In genomic region chr22:23825246-23825905, GRCh38 we compare ENCODE assay signal across 3 cellular contexts.
TF ChIP-seq lines count a peak whose summit lies in the region.

No MANE protein-coding gene starts in this region.

TF ChIP-seq in A549, 52 proteins besides CTCF, POLR2A, EP300 and RAD21:
- TF ChIP-seq SREBF2 (IDR thresholded peaks at IDR 0.05) (no peak), FOSL2 (IDR thresholded peaks at IDR 0.05) (no peak), FOSL2 (CRISPR knock-in tag; IDR thresholded peaks at IDR 0.05) (no peak), RARB (CRISPR knock-in tag; IDR thresholded peaks at IDR 0.05) (no peak), EHF (CRISPR knock-in tag; IDR thresholded peaks at IDR 0.05) (no peak), HOXB13 (CRISPR knock-in tag; IDR thresholded peaks at IDR 0.05; ENCODE audit: low read depth) (no peak), JUN (IDR thresholded peaks at IDR 0.05) (no peak), KDM1A (IDR thresholded peaks at IDR 0.05; ENCODE audit: low read depth) (no peak), FOXS1 (CRISPR knock-in tag; IDR thresholded peaks at IDR 0.05) (no peak), HDAC2 (IDR thresholded peaks at IDR 0.05) (no peak), CHD2 (IDR thresholded peaks at IDR 0.05; ENCODE audit: low read length, partially characterized antibody) (no peak), GATA3 (IDR thresholded peaks at IDR 0.05; ENCODE audit: borderline replicate concordance) (no peak)
TF ChIP-seq in A549: peak in this region for 0.

TF ChIP-seq in GM23338, 12 proteins besides CTCF, POLR2A, EP300 and RAD21 (continues in another document):
- TF ChIP-seq NANOG (IDR thresholded peaks at IDR 0.05; ENCODE audit: borderline replicate concordance) (no peak), CREB1 (CRISPR knock-in tag; IDR thresholded peaks at IDR 0.05; ENCODE audit: low read depth) (no peak), ETS1 (IDR thresholded peaks at IDR 0.05) (no peak), ZNF331 (CRISPR knock-in tag; IDR thresholded peaks at IDR 0.05; ENCODE audit: low read depth) (no peak), EZH2 (IDR thresholded peaks at IDR 0.05; ENCODE audit: low read depth, unreplicated experiment) (no peak), ZNF114 (CRISPR knock-in tag; IDR thresholded peaks at IDR 0.05) (no peak), STAT1 (IDR thresholded peaks at IDR 0.05; ENCODE audit: unreplicated experiment) (no peak), JUNB (IDR thresholded peaks at IDR 0.05; ENCODE audit: unreplicated experiment) (no peak), EZH2phosphoT487 (IDR thresholded peaks at IDR 0.05; ENCODE audit: unreplicated experiment) (no peak), POLR2AphosphoS5 (IDR thresholded peaks at IDR 0.05; ENCODE audit: low read depth) (no peak)
- TF ChIP-seq, protein P1, sequence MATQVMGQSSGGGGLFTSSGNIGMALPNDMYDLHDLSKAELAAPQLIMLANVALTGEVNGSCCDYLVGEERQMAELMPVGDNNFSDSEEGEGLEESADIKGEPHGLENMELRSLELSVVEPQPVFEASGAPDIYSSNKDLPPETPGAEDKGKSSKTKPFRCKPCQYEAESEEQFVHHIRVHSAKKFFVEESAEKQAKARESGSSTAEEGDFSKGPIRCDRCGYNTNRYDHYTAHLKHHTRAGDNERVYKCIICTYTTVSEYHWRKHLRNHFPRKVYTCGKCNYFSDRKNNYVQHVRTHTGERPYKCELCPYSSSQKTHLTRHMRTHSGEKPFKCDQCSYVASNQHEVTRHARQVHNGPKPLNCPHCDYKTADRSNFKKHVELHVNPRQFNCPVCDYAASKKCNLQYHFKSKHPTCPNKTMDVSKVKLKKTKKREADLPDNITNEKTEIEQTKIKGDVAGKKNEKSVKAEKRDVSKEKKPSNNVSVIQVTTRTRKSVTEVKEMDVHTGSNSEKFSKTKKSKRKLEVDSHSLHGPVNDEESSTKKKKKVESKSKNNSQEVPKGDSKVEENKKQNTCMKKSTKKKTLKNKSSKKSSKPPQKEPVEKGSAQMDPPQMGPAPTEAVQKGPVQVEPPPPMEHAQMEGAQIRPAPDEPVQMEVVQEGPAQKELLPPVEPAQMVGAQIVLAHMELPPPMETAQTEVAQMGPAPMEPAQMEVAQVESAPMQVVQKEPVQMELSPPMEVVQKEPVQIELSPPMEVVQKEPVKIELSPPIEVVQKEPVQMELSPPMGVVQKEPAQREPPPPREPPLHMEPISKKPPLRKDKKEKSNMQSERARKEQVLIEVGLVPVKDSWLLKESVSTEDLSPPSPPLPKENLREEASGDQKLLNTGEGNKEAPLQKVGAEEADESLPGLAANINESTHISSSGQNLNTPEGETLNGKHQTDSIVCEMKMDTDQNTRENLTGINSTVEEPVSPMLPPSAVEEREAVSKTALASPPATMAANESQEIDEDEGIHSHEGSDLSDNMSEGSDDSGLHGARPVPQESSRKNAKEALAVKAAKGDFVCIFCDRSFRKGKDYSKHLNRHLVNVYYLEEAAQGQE (IDR thresholded peaks at IDR 0.05; ENCODE audit: unreplicated experiment), result no peak

TF ChIP-seq in GM12878, 131 proteins besides CTCF, POLR2A, EP300 and RAD21:
- TF ChIP-seq EZH2 (IDR thresholded peaks at IDR 0.05; ENCODE audit: borderline replicate concordance, control insufficient read depth, low read depth, low read length) (no peak), WRNIP1 (IDR thresholded peaks at IDR 0.05; ENCODE audit: borderline replicate concordance, low read depth, low read length) (no peak), EGR1 (IDR thresholded peaks at IDR 0.05; ENCODE audit: borderline replicate concordance in 1 of 2, low read depth in 2 of 2, low read length in 2 of 2) (no peak), ZBTB33 (IDR thresholded peaks at IDR 0.05) (no peak), NR2F1 (conservative IDR thresholded peaks at IDR 0.05) (no peak), TARDBP (IDR thresholded peaks at IDR 0.05; ENCODE audit: borderline replicate concordance) (no peak), HDAC6 (IDR thresholded peaks at IDR 0.05; ENCODE audit: unreplicated experiment) (no peak)
- TF ChIP-seq, protein P2, sequence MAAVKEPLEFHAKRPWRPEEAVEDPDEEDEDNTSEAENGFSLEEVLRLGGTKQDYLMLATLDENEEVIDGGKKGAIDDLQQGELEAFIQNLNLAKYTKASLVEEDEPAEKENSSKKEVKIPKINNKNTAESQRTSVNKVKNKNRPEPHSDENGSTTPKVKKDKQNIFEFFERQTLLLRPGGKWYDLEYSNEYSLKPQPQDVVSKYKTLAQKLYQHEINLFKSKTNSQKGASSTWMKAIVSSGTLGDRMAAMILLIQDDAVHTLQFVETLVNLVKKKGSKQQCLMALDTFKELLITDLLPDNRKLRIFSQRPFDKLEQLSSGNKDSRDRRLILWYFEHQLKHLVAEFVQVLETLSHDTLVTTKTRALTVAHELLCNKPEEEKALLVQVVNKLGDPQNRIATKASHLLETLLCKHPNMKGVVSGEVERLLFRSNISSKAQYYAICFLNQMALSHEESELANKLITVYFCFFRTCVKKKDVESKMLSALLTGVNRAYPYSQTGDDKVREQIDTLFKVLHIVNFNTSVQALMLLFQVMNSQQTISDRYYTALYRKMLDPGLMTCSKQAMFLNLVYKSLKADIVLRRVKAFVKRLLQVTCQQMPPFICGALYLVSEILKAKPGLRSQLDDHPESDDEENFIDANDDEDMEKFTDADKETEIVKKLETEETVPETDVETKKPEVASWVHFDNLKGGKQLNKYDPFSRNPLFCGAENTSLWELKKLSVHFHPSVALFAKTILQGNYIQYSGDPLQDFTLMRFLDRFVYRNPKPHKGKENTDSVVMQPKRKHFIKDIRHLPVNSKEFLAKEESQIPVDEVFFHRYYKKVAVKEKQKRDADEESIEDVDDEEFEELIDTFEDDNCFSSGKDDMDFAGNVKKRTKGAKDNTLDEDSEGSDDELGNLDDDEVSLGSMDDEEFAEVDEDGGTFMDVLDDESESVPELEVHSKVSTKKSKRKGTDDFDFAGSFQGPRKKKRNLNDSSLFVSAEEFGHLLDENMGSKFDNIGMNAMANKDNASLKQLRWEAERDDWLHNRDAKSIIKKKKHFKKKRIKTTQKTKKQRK (IDR thresholded peaks at IDR 0.05; ENCODE audit: low read depth, low read length), result no peak
TF ChIP-seq in GM12878: peak in this region for 0.
